In the genomic region with DNA sequence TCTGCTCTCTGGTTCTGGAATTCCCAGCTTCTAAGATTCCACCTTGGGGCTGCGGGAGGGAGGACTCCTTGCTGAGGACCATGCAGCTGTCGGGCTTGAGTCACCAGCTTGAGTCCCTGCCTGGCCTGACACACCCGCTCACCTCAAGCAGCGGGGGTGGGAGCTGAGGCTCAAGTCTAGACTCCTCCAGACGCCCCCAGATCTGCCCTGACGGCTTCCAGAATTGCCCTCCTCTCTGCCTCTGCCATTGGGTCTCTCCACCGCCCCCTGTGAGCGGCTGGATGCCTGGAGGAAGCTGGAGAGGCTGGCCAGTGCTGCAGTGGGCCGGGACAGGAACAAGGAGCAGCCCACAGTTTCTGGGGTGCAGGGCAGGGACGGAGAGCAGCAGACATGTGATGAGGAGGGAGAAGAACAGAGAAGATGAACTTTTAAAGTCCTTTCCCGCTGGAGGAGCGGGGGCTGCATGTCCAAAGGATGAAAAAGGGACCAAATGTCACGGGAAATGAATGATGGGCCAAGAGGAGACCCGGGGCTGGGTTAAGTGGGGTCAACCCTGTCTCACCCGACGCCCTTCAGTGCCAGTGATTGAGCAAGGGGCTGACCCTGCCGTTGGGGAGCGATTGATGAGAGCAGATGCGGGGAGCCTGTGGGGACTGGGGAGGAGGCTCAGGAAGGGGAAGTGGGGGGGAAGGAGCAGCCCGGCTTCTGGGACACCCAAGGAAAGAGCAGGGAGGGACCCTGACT, we compare ENCODE assay signal across 8 cellular contexts. TPM values are rescaled to one million over a fixed set of nuclear protein-coding genes. Genes with fewer than 3 reads are reported as not detected.
DNase-seq lines count a peak whose midpoint lies in the region; ATAC-seq, FAIRE-seq and TF ChIP-seq lines count a peak whose summit lies in the region.

No MANE protein-coding gene starts in this region.

- DNase-seq in IMR-90 = peak; percentile 47
- peak; percentile 95 for DNase-seq in bronchial epithelial cell (ENCODE audit: low read depth)
- DNase-seq in myocyte (ENCODE audit: low read depth) = peak; percentile 87
- DNase-seq in NCI-H2171 (lab: John Stamatoyannopoulos, UW) = no peak
- no peak for DNase-seq in activated CD4-positive, alpha-beta T cell treated with anti-CD3 and anti-CD28 coated beads, Interleukin-2, amount 50 U/mL, for 4 hours
- DNase-seq in coronary artery (ENCODE audit: low spot score) = no peak
- no peak for DNase-seq in stimulated activated CD8-positive, alpha-beta memory T cell treated with anti-CD3 and anti-CD28 coated beads, Interleukin-4, amount 100 ng/mL, for 48 hours

- intact Hi-C loops in IMR-90 (cut with micrococcal nuclease) = no loop called here

- TF ChIP-seq CTCF in C4-2B (conservative IDR thresholded peaks at IDR 0.05) (no peak), IMR-90 (conservative IDR thresholded peaks at IDR 0.05; ENCODE audit: low read depth, low read length) (0 out of 2 replicates have a peak, but pooled peaks have one; percentile 6), bronchial epithelial cell (IDR thresholded peaks at IDR 0.05; ENCODE audit: insufficient read depth, low read length, severe bottlenecking) (no peak), coronary artery (IDR thresholded peaks at IDR 0.05) (no peak)

- no peak for FAIRE-seq in bronchial epithelial cell (lab: Jason Lieb, UNC)

- POLR2A ChIA-PET in IMR-90 (lab: Charles Lee; ENCODE audit: unreplicated experiment) = no interaction called here

- no peak overlapping the region for H3K4ac ChIP-seq in IMR-90 (ENCODE audit: low read depth, low read length)

- no peaks in the 10 kb centered on the region for H3K9me1 ChIP-seq in IMR-90 (ENCODE audit: insufficient read depth, low read length)

- no peak overlapping the region for H4K91ac ChIP-seq in IMR-90 (ENCODE audit: insufficient read depth, low read depth, low read length)

- no peak overlapping the region for H4K5ac ChIP-seq in IMR-90 (ENCODE audit: low read depth, low read length)

- peak overlapping the region; percentile 76 for H3K27ac ChIP-seq in C4-2B
- no peak overlapping the region for H3K27ac ChIP-seq in IMR-90 (ENCODE audit: insufficient read depth, low read length)
- H3K27ac ChIP-seq in coronary artery = no peak overlapping the region

- no peak overlapping the region for H3K14ac ChIP-seq in IMR-90 (replicated peaks; ENCODE audit: low read depth, low read length)

- WGBS in IMR-90 (ENCODE audit: extremely low coverage in 2 of 2, insufficient read length in 1 of 2), 2 experiments = 46% methylated on average over 14 of the region's 20 CpGs; no CpG with 5 or more reads in 1 of the 2 experiments

- no TSS peak for BruUV-seq in IMR-90 (replicated peaks; lab: Mats Ljungman, UMichigan)

- H2AK9ac ChIP-seq in IMR-90 (replicated peaks; ENCODE audit: low read depth, low read length, poor library complexity) = no peak overlapping the region

- H2BK5ac ChIP-seq in IMR-90 (ENCODE audit: low read depth, low read length, poor library complexity, severe bottlenecking) = no peak overlapping the region

- no peaks in the 10 kb centered on the region for H4K20me1 ChIP-seq in IMR-90 (ENCODE audit: insufficient read depth, low read length)

- H3K18ac ChIP-seq in IMR-90 (ENCODE audit: low read depth, low read length) = no peak overlapping the region

- dilution Hi-C loops in IMR-90 (cut with HindIII; ENCODE audit: low sequenced_read_pairs, unreplicated experiment) = no loop called here

- H3K36me3 ChIP-seq in IMR-90 (ENCODE audit: control insufficient read depth, insufficient read depth, low read length) = no peaks in the 10 kb centered on the region
- no peaks in the 10 kb centered on the region for H3K36me3 ChIP-seq in bronchial epithelial cell (ENCODE audit: control insufficient read depth, insufficient read depth, low read length)

- peaks cover 3% of the 10 kb centered on the region; the same call in 1 of the 2 replicates for H3K27me3 ChIP-seq in IMR-90 (ENCODE audit: control insufficient read depth, insufficient read depth, low read length)
- no peaks in the 10 kb centered on the region for H3K27me3 ChIP-seq in bronchial epithelial cell (ENCODE audit: control insufficient read depth, insufficient read depth, low read length)

- H2BK20ac ChIP-seq in IMR-90 (ENCODE audit: low read depth, low read length) = no peak overlapping the region

- H2BK120ac ChIP-seq in IMR-90 (ENCODE audit: low read depth, low read length) = no peak overlapping the region

- H4K8ac ChIP-seq in IMR-90 (ENCODE audit: low read depth in 2 of 2, low read length in 2 of 2) = no peak overlapping the region

- no peaks in the 10 kb centered on the region for H3K79me1 ChIP-seq in IMR-90 (ENCODE audit: low read depth in 1 of 2, low read length in 2 of 2)

- H3K56ac ChIP-seq in IMR-90 (ENCODE audit: extremely low read depth, insufficient read depth, low read length) = no peak overlapping the region

- no peak overlapping the region for H3K23ac ChIP-seq in IMR-90 (ENCODE audit: low read depth, low read length)

- H3K9ac ChIP-seq in IMR-90 (ENCODE audit: low read depth, low read length) = no peak overlapping the region

- in situ Hi-C loops in IMR-90 (cut with MboI; ENCODE audit: low sequenced_read_pairs) = loop anchor here (10.0 kb wide), 1 partner anchor 193 kb away; no protein-coding TSS in a partner anchor

- H3K4me2 ChIP-seq in IMR-90 (ENCODE audit: low read depth, low read length) = no peak overlapping the region

- H3K9me3 ChIP-seq in IMR-90 (ENCODE audit: control insufficient read depth, insufficient read depth, low read length) = no peaks in the 10 kb centered on the region

- peaks cover 6% of the 10 kb centered on the region; the same call in 1 of the 2 replicates for H3K4me1 ChIP-seq in IMR-90 (ENCODE audit: control insufficient read depth, insufficient read depth, low read length)

- CTCF ChIA-PET in IMR-90 (lab: Yijun Ruan, JAX) = interaction anchor here (0.6 to 5.2 kb wide), 4 partner anchors 14 to 169 kb away, joined by 3 to 104 read pairs (median 28); a partner anchor contains a TSS

- no peak for TF ChIP-seq POLR2A in IMR-90 (IDR thresholded peaks at IDR 0.05; ENCODE audit: low read depth, low read length)

- H3K4me3 ChIP-seq in IMR-90 (ENCODE audit: insufficient read depth, low read depth, low read length) = no peak overlapping the region
- H3K4me3 ChIP-seq in bronchial epithelial cell (ENCODE audit: low read depth, low read length) = no peak overlapping the region
- no peak overlapping the region for H3K4me3 ChIP-seq in coronary artery

- H2BK15ac ChIP-seq in IMR-90 (ENCODE audit: low read depth, low read length) = no peak overlapping the region

- H2AFZ ChIP-seq in IMR-90 (replicated peaks; ENCODE audit: low read length, poor library complexity) = peak overlapping the region; percentile 6

- peak; percentile 6; the same call in 1 of the 2 replicates for ATAC-seq in IMR-90 (ENCODE audit: low read depth)

- TF ChIP-seq RAD21 in IMR-90 (IDR thresholded peaks at IDR 0.05; ENCODE audit: low read length) = no peak

- H2AK5ac ChIP-seq in IMR-90 (ENCODE audit: low read depth, low read length) = no peak overlapping the region; the same call in 1 of the 2 replicates

TF ChIP-seq in IMR-90, 13 proteins besides CTCF, POLR2A, EP300 and RAD21:
- no peak for TF ChIP-seq RCOR1 (IDR thresholded peaks at IDR 0.05; ENCODE audit: insufficient replicate concordance, low read length)

RNA-seq across cellular contexts. Expression of a gene that starts 13.5 kb away (rescaled TPM):
- total RNA-seq in IMR-90 (2012; rRNA removed) = 6.1 and 6.3 TPM in 2 replicates
- 12.2 and 15.7 TPM in 2 replicates for polyA plus RNA-seq in IMR-90 (2012; rRNA removed)
- 12.2 and 23.5 TPM in 2 replicates for polyA plus RNA-seq in IMR-90 (2012; cell fraction: cytosol; rRNA removed)
- 6.7 and 8.7 TPM in 2 replicates for polyA plus RNA-seq in IMR-90 (2012; cell fraction: nucleus; rRNA removed; ENCODE audit: low replicate concordance)
- total RNA-seq in bronchial epithelial cell = 5.3 and 112 TPM in 2 replicates
- total RNA-seq in myocyte = 5.3 and 6.2 TPM in 2 replicates
- 6.0 TPM for polyA plus RNA-seq in myocyte (2012)

RNA-seq across cellular contexts. Expression of a gene that starts 14.6 kb away (rescaled TPM):
- total RNA-seq in IMR-90 (2012; rRNA removed) (40.1 and 46.1 TPM in 2 replicates), bronchial epithelial cell (under 0.01 TPM in 1 of 2 replicates, not detected in the other), myocyte (1,770 and 2,264 TPM in 2 replicates)
- 25.3 and 26.7 TPM in 2 replicates for polyA plus RNA-seq in IMR-90 (2012; rRNA removed)
- 12.6 and 13.2 TPM in 2 replicates for polyA plus RNA-seq in IMR-90 (2012; cell fraction: cytosol; rRNA removed)
- polyA plus RNA-seq in IMR-90 (2012; cell fraction: nucleus; rRNA removed; ENCODE audit: low replicate concordance) = 30.6 and 35.9 TPM in 2 replicates
- polyA plus RNA-seq in myocyte (2012) = 834 TPM

RNA-seq across cellular contexts. Expression of a gene that starts 36.4 kb away (rescaled TPM):
- total RNA-seq in IMR-90 (2012; rRNA removed) (2.3 and 3.1 TPM in 2 replicates), bronchial epithelial cell (14.7 and 20.2 TPM in 2 replicates), myocyte (8.9 and 13.5 TPM in 2 replicates)
- polyA plus RNA-seq in IMR-90 (2012; rRNA removed) = 9.6 and 10.1 TPM in 2 replicates
- 6.7 and 10.8 TPM in 2 replicates for polyA plus RNA-seq in IMR-90 (2012; cell fraction: cytosol; rRNA removed)
- 21.6 and 31.1 TPM in 2 replicates for polyA plus RNA-seq in IMR-90 (2012; cell fraction: nucleus; rRNA removed; ENCODE audit: low replicate concordance)
- 17.0 TPM for polyA plus RNA-seq in myocyte (2012)

RNA-seq across cellular contexts. Expression of a gene that starts 36.7 kb away (rescaled TPM):
- total RNA-seq in IMR-90 (2012; rRNA removed) (13.6 and 17.0 TPM in 2 replicates), bronchial epithelial cell (7.9 and 10.6 TPM in 2 replicates), myocyte (12.8 and 19.7 TPM in 2 replicates)
- polyA plus RNA-seq in IMR-90 (2012; rRNA removed) = 27.2 and 27.3 TPM in 2 replicates
- polyA plus RNA-seq in IMR-90 (2012; cell fraction: cytosol; rRNA removed) = 11.1 and 15.5 TPM in 2 replicates
- 9.0 and 15.3 TPM in 2 replicates for polyA plus RNA-seq in IMR-90 (2012; cell fraction: nucleus; rRNA removed; ENCODE audit: low replicate concordance)
- polyA plus RNA-seq in myocyte (2012) = 24.2 TPM

RNA-seq across cellular contexts. Expression of a gene that starts 49.1 kb away (rescaled TPM):
- total RNA-seq in IMR-90 (2012; rRNA removed) (65.3 and 68.8 TPM in 2 replicates), bronchial epithelial cell (60.3 and 74.1 TPM in 2 replicates), myocyte (60.6 and 65.6 TPM in 2 replicates)
- polyA plus RNA-seq in IMR-90 (2012; rRNA removed) = 94.9 and 99.5 TPM in 2 replicates
- 81.9 and 119 TPM in 2 replicates for polyA plus RNA-seq in IMR-90 (2012; cell fraction: cytosol; rRNA removed)
- 30.0 and 38.2 TPM in 2 replicates for polyA plus RNA-seq in IMR-90 (2012; cell fraction: nucleus; rRNA removed; ENCODE audit: low replicate concordance)
- 107 TPM for polyA plus RNA-seq in myocyte (2012)

Comparison
In these comparisons a context has a peak if more than half of its experiments do, and no peak if none do; other contexts are left out.
1. DNase-seq: peak in IMR-90 (single experiment), bronchial epithelial cell (single experiment) and myocyte (single experiment); none in NCI-H2171 (single experiment), activated CD4-positive, alpha-beta T cell treated with anti-CD3 and anti-CD28 coated beads, Interleukin-2, amount 50 U/mL, for 4 hours (0 of 2), coronary artery (single experiment) and stimulated activated CD8-positive, alpha-beta memory T cell treated with anti-CD3 and anti-CD28 coated beads, Interleukin-4, amount 100 ng/mL, for 48 hours (single experiment).
2. RNA of a gene that starts 14.6 kb away (total RNA-seq): 1,770 to 2,264 TPM in myocyte; 40.1 to 46.1 TPM in IMR-90 and under 0.01 TPM in bronchial epithelial cell; every median in the first group is over 10 times any median in the second.